8 cellular contexts compared by ENCODE assay signal in genomic region chr9:104774831-104775573, GRCh38. TPM values are rescaled to one million over a fixed set of nuclear protein-coding genes. Genes with fewer than 3 reads are reported as not detected.
A peak's percentile ranks its signal among the peaks of the same experiment; 100 is the strongest.
DNase-seq lines count a peak whose midpoint lies in the region; ATAC-seq lines count a peak whose summit lies in the region.

No MANE protein-coding gene starts in this region.

- no peak overlapping the region for H2BK120ac ChIP-seq in mesendoderm (ENCODE audit: low read depth, low read length)

- H3K79me1 ChIP-seq in mesendoderm (ENCODE audit: low read length), result no peaks in the 10 kb centered on the region

- ATAC-seq in GM18861 (IDR thresholded peaks at IDR 0.05; ENCODE audit: unreplicated experiment), result peak; percentile 84
- peak; percentile 91 for ATAC-seq in HG02798 (IDR thresholded peaks at IDR 0.05; ENCODE audit: poor library complexity, unreplicated experiment)

- no peak overlapping the region for H2BK5ac ChIP-seq in mesendoderm (ENCODE audit: low read length)

- WGBS in mesendoderm (ENCODE audit: extremely low coverage, insufficient coverage, low lambda C conversion rate), result no CpG with 5 or more reads among the region's 11 CpGs

- H2BK15ac ChIP-seq in mesendoderm (replicated peaks; ENCODE audit: low read depth), result no peak overlapping the region

- no peaks in the 10 kb centered on the region for H3K27me3 ChIP-seq in muscle layer of duodenum (ENCODE audit: low read depth, low read length)
- H3K27me3 ChIP-seq in mesendoderm (ENCODE audit: insufficient read depth, low read length, poor library complexity), result no peaks in the 10 kb centered on the region

- no peaks in the 10 kb centered on the region for H3K9me3 ChIP-seq in muscle layer of duodenum (ENCODE audit: control insufficient read depth in 1 of 2, low read length in 2 of 2)

- H3K4me3 ChIP-seq in muscle layer of duodenum (ENCODE audit: low read depth in 1 of 2, low read length in 2 of 2), result no peak overlapping the region
- no peak overlapping the region for H3K4me3 ChIP-seq in mesendoderm (ENCODE audit: low read length)

- no peak overlapping the region for H3K56ac ChIP-seq in mesendoderm (ENCODE audit: low read length)

- H3K27ac ChIP-seq in muscle layer of duodenum (ENCODE audit: low read length) (peak overlapping the region; percentile 24), mesendoderm (ENCODE audit: low read depth, low read length) (no peak overlapping the region)

- H3K36me3 ChIP-seq in muscle layer of duodenum (ENCODE audit: control insufficient read depth in 1 of 2, insufficient read depth in 2 of 2, low read length in 2 of 2), result no peaks in the 10 kb centered on the region
- H3K36me3 ChIP-seq in mesendoderm (ENCODE audit: control insufficient read depth, insufficient read depth, low read length), result no peaks in the 10 kb centered on the region

- no peak overlapping the region for H3K18ac ChIP-seq in mesendoderm (ENCODE audit: low read length)

- no peak overlapping the region for H3K9ac ChIP-seq in mesendoderm (ENCODE audit: low read length)

- no peak overlapping the region for H2AK5ac ChIP-seq in mesendoderm (ENCODE audit: low read length)

- peak; percentile 84 for DNase-seq in NOMO-1 treated with dmso at 0.1 percent for 144 hours (lab: John Stamatoyannopoulos, UW; ENCODE audit: unreplicated experiment)
- no peak for DNase-seq in stimulated activated CD4-positive, alpha-beta T cell treated with anti-CD3 and anti-CD28 coated beads, Interleukin-4, amount 100 ng/mL, for 1 hour
- no peak for DNase-seq in NCI-H2029 treated with DMSO at 0.1 percent for 48 hours (lab: John Stamatoyannopoulos, UW)
- no peak for DNase-seq in RKO (ENCODE audit: low spot score)
- DNase-seq in mesendoderm, result no peak

- no peak overlapping the region for H3K4ac ChIP-seq in mesendoderm (ENCODE audit: low read depth, low read length)

- H3K23ac ChIP-seq in mesendoderm (ENCODE audit: low read length), result no peak overlapping the region

- no peak overlapping the region for H4K8ac ChIP-seq in mesendoderm (ENCODE audit: low read depth, low read length)

- no peaks in the 10 kb centered on the region for H3K79me2 ChIP-seq in mesendoderm (ENCODE audit: control insufficient read depth, insufficient read depth, low read length)

- no peak overlapping the region for H4K5ac ChIP-seq in mesendoderm (ENCODE audit: low read length)

- H3K4me2 ChIP-seq in mesendoderm (ENCODE audit: low read length), result no peak overlapping the region

- H3K4me1 ChIP-seq in muscle layer of duodenum (ENCODE audit: control insufficient read depth in 1 of 2, insufficient read depth in 2 of 2, low read length in 2 of 2) (peaks cover 5% of the 10 kb centered on the region in 2 donors), mesendoderm (ENCODE audit: control insufficient read depth, low read depth, low read length) (no peaks in the 10 kb centered on the region)

RNA-seq across cellular contexts. Expression of gene NIPSNAP3B, which starts 11.1 kb away (rescaled TPM):
- 0.11 TPM for polyA plus RNA-seq in mesendoderm (2013, experiment 1 of 2)
- 0.08 TPM for polyA plus RNA-seq in mesendoderm (2013, experiment 2 of 2)

RNA-seq across cellular contexts. Expression of gene NIPSNAP3A, which starts 27.5 kb away (rescaled TPM):
- 6.6 TPM for polyA plus RNA-seq in mesendoderm (2013, experiment 1 of 2)
- 7.1 TPM for polyA plus RNA-seq in mesendoderm (2013, experiment 2 of 2)
